Comparison of ENCODE assay signal across 42 cellular contexts in the genomic region with DNA sequence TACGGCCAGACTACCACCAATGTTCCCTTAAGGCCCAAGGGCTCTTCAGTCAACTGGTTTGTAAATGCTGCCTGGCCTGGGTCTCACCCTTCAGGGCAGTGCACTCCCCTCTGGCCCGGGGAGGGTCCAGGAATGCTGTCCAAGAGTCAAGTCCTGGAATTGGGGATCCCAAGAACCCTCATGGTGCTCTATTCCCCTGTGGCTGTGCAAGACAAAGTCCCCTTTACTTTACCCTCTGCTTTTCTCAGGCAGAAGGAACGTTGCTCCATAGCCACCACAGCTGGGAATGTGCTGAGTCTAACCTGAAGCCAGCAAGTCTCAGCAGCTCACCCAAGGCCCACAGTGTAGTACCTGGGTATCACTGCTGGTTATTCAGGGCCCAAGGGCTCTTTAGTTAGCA. TPM values are rescaled to one million over a fixed set of nuclear protein-coding genes. Genes with fewer than 3 reads are reported as not detected.
"Had no signal": no experiment of that assay in that cellular context is flagged by ENCODE, and none has a peak within 500 bp of the region (broad histone marks: within the 10 kb centered on the region; RNA-seq: fewer than 3 reads in every experiment).

No MANE protein-coding gene starts in this region.

- FAIRE-seq: astrocyte, bronchial epithelial cell had no signal

- H3K4me3 ChIP-seq: adrenal gland, ascending aorta, body of pancreas, breast epithelium, cardiac muscle cell had no signal

- H3K36me3 ChIP-seq: adrenal gland, ascending aorta, brain microvascular endothelial cell, breast epithelium, cardiac muscle cell had no signal

- H3K27me3 ChIP-seq: adrenal gland, ascending aorta, body of pancreas, brain microvascular endothelial cell, breast epithelium, cardiac muscle cell had no signal

- H3K4me1 Mint-ChIP-seq: activated naive CD4-positive, alpha-beta T cell treated with anti-CD3 and anti-CD28 coated beads, Interleukin-2, amount 10 ng/mL, durations not matched to agents 7 days and 5 days; activated naive CD4-positive, alpha-beta T cell treated with anti-CD3 and anti-CD28 coated beads, Interleukin-2, amount 50 U/mL, for 24 hours; activated naive CD8-positive, alpha-beta T cell treated with anti-CD3 and anti-CD28 coated beads for 36 hours; activated naive CD8-positive, alpha-beta T cell treated with anti-CD3 and anti-CD28 coated beads, Interleukin-2, amount 10 ng/mL, durations not matched to agents 7 days and 5 days; activated naive CD8-positive, alpha-beta T cell treated with anti-CD3 and anti-CD28 coated beads, Interleukin-2, amount 50 U/mL, for 24 hours; activated T-helper 17 cell treated with anti-CD3 and anti-CD28 coated beads, Interleukin-2, amount 50 U/mL, for 72 hours; brain; central memory CD8-positive, alpha-beta T cell had no signal

- H3K36me3 Mint-ChIP-seq: brain had no signal

- H3K4me3 Mint-ChIP-seq: activated naive CD4-positive, alpha-beta T cell treated with anti-CD3 and anti-CD28 coated beads for 36 hours; activated naive CD4-positive, alpha-beta T cell treated with anti-CD3 and anti-CD28 coated beads, Interleukin-2, amount 10 ng/mL, durations not matched to agents 7 days and 5 days; activated naive CD4-positive, alpha-beta T cell treated with anti-CD3 and anti-CD28 coated beads, Interleukin-2, amount 50 U/mL, for 24 hours; activated naive CD8-positive, alpha-beta T cell; activated naive CD8-positive, alpha-beta T cell treated with anti-CD3 and anti-CD28 coated beads for 36 hours; activated naive CD8-positive, alpha-beta T cell treated with anti-CD3 and anti-CD28 coated beads, Interleukin-2, amount 10 ng/mL, durations not matched to agents 7 days and 5 days; activated naive CD8-positive, alpha-beta T cell treated with anti-CD3 and anti-CD28 coated beads, Interleukin-2, amount 50 U/mL, for 24 hours; activated T-cell treated with anti-CD3 and anti-CD28 coated beads, Interleukin-2, amount 50 U/mL, for 24 hours; activated T-cell treated with anti-CD3 and anti-CD28 coated beads, Interleukin-2, amount 50 U/mL, for 4 hours; activated T-cell treated with anti-CD3 and anti-CD28 coated beads, Interleukin-2, amount 50 U/mL, for 72 hours; activated T-helper 1 cell treated with anti-CD3 and anti-CD28 coated beads, Interleukin-12 subunit alpha, Interleukin-12 subunit beta, Interleukin-2, Interleukin-4 antibody, amounts not matched to agents 30 ng/mL and 10 ng/mL and 1 ng/mL, durations not matched to agents 14 hours and 24 hours and 36 hours; activated T-helper 17 cell treated with anti-CD3 and anti-CD28 coated beads, Interleukin-2, amount 50 U/mL, for 72 hours; brain; central memory CD8-positive, alpha-beta T cell had no signal

- H3K27me3 Mint-ChIP-seq: activated naive CD8-positive, alpha-beta T cell treated with anti-CD3 and anti-CD28 coated beads for 36 hours; activated T-cell treated with anti-CD3 and anti-CD28 coated beads, Interleukin-2, amount 50 U/mL, for 24 hours; brain had no signal

- H3K4me1 ChIP-seq: adrenal gland, ascending aorta, body of pancreas, breast epithelium had no signal

- H3K27ac Mint-ChIP-seq: activated naive CD4-positive, alpha-beta T cell treated with anti-CD3 and anti-CD28 coated beads for 36 hours; activated naive CD4-positive, alpha-beta T cell treated with anti-CD3 and anti-CD28 coated beads, Interleukin-2, amount 10 ng/mL, durations not matched to agents 7 days and 5 days; activated naive CD4-positive, alpha-beta T cell treated with anti-CD3 and anti-CD28 coated beads, Interleukin-2, amount 50 U/mL, for 24 hours; activated naive CD4-positive, alpha-beta T cell treated with anti-CD3 and anti-CD28 coated beads, Interleukin-2, amount 50 U/mL, for 72 hours; activated naive CD8-positive, alpha-beta T cell; activated naive CD8-positive, alpha-beta T cell treated with anti-CD3 and anti-CD28 coated beads for 36 hours; activated naive CD8-positive, alpha-beta T cell treated with anti-CD3 and anti-CD28 coated beads, Interleukin-2, amount 10 ng/mL, durations not matched to agents 7 days and 5 days; activated naive CD8-positive, alpha-beta T cell treated with anti-CD3 and anti-CD28 coated beads, Interleukin-2, amount 50 U/mL, for 24 hours; activated T-cell treated with anti-CD3 and anti-CD28 coated beads, Interleukin-2, amount 50 U/mL, for 24 hours; activated T-cell treated with anti-CD3 and anti-CD28 coated beads, Interleukin-2, amount 50 U/mL, for 72 hours; activated T-helper 1 cell treated with anti-CD3 and anti-CD28 coated beads, Interleukin-12 subunit alpha, Interleukin-12 subunit beta, Interleukin-2, Interleukin-4 antibody, amounts not matched to agents 30 ng/mL and 10 ng/mL and 1 ng/mL, durations not matched to agents 14 hours and 24 hours and 36 hours; activated T-helper 17 cell treated with anti-CD3 and anti-CD28 coated beads, Interleukin-2, amount 50 U/mL, for 72 hours; activated T-helper 2 cell treated with anti-CD3 and anti-CD28 coated beads, Interferon-gamma antibody, Interleukin-2, Interleukin-4, amounts not matched to agents 10 μg/mL and 5 μg/mL and 100 μg/mL, durations not matched to agents 14 hours and 24 hours and 36 hours; brain had no signal

- H3K27ac ChIP-seq: adrenal gland, ascending aorta, body of pancreas, brain microvascular endothelial cell, breast epithelium, cardiac muscle cell had no signal

- ATAC-seq: activated naive CD4-positive, alpha-beta T cell treated with anti-CD3 and anti-CD28 coated beads, Interleukin-2, amount 50 U/mL, for 72 hours; activated naive CD8-positive, alpha-beta T cell treated with anti-CD3 and anti-CD28 coated beads, Interleukin-2, amount 50 U/mL, for 24 hours; activated T-cell treated with anti-CD3 and anti-CD28 coated beads, Interleukin-2, amount 50 U/mL, for 4 hours; activated T-cell treated with anti-CD3 and anti-CD28 coated beads, Interleukin-2, amount 50 U/mL, for 72 hours; activated T-helper 17 cell treated with anti-CD3 and anti-CD28 coated beads, Interleukin-2, amount 50 U/mL, for 72 hours; body of pancreas had no signal

- DNase-seq: activated effector memory CD4-positive, alpha-beta T cell treated with anti-CD3 and anti-CD28 coated beads, Interleukin-2, amount 50 U/mL, for 16 hours; activated effector memory CD4-positive, alpha-beta T cell treated with Interleukin-2 at 50 U/mL for 16 hours; activated gamma-delta T cell; activated gamma-delta T cell treated with Interleukin-2 at 50 U/mL for 16 hours; activated naive CD4-positive, alpha-beta T cell; activated naive CD4-positive, alpha-beta T cell treated with anti-CD3 and anti-CD28 coated beads for 36 hours; activated naive CD4-positive, alpha-beta T cell treated with anti-CD3 and anti-CD28 coated beads, Interleukin-2, amount 10 ng/mL, durations not matched to agents 7 days and 5 days; activated naive CD4-positive, alpha-beta T cell treated with anti-CD3 and anti-CD28 coated beads, Interleukin-2, amount 50 U/mL, for 16 hours; activated naive CD4-positive, alpha-beta T cell treated with Interleukin-2 at 50 U/mL for 16 hours; activated naive CD8-positive, alpha-beta T cell treated with anti-CD3 and anti-CD28 coated beads for 36 hours; activated naive CD8-positive, alpha-beta T cell treated with anti-CD3 and anti-CD28 coated beads, Interleukin-2, amount 10 ng/mL, durations not matched to agents 7 days and 5 days; activated naive CD8-positive, alpha-beta T cell treated with anti-CD3 and anti-CD28 coated beads, Interleukin-2, amount 50 U/mL, for 24 hours; activated T-cell treated with anti-CD3 and anti-CD28 coated beads, Interleukin-2, amount 50 U/mL, for 1 hour; activated T-cell treated with anti-CD3 and anti-CD28 coated beads, Interleukin-2, amount 50 U/mL, for 24 hours; activated T-cell treated with anti-CD3 and anti-CD28 coated beads, Interleukin-2, amount 50 U/mL, for 4 hours; activated T-cell treated with anti-CD3 and anti-CD28 coated beads, Interleukin-2, amount 50 U/mL, for 48 hours; activated T-cell treated with anti-CD3 and anti-CD28 coated beads, Interleukin-2, amount 50 U/mL, for 72 hours; adrenal gland; amniotic stem cell; amygdala; anterior cingulate cortex; aorta; body of pancreas; brain microvascular endothelial cell; caudate nucleus; central memory CD4-positive, alpha-beta T cell; cerebellar nuclear complex had no signal

RNA-seq across cellular contexts. Expression of a gene that starts 51.3 kb away (rescaled TPM):
- total RNA-seq: activated naive CD8-positive, alpha-beta T cell treated with anti-CD3 and anti-CD28 coated beads for 36 hours; activated T-cell treated with anti-CD3 and anti-CD28 coated beads, Interleukin-2, amount 50 U/mL, for 4 hours; activated T-helper 1 cell treated with anti-CD3 and anti-CD28 coated beads, Interleukin-12 subunit alpha, Interleukin-12 subunit beta, Interleukin-2, Interleukin-4 antibody, amounts not matched to agents 30 ng/mL and 10 ng/mL and 1 ng/mL, durations not matched to agents 14 hours and 24 hours and 36 hours; bronchial epithelial cell had no signal

RNA-seq across cellular contexts. Expression of a gene that starts 51.7 kb away (rescaled TPM):
- total RNA-seq: ascending aorta, astrocyte, body of pancreas, bronchial epithelial cell, cardiac septum, chondrocyte had no signal
- polyA plus RNA-seq: aorta had no signal
